In genomic region chr11:443542-444199, GRCh38 we compare ENCODE assay signal across 15 cellular contexts. TPM values are rescaled to one million over a fixed set of nuclear protein-coding genes. Genes with fewer than 3 reads are reported as not detected.
DNase-seq lines count a peak whose midpoint lies in the region; TF ChIP-seq lines count a peak whose summit lies in the region.
"Had no signal": no experiment of that assay in that cellular context is flagged by ENCODE, and none has a peak within 500 bp of the region (broad histone marks: within the 10 kb centered on the region; RNA-seq: fewer than 3 reads in every experiment).

No MANE protein-coding gene starts in this region.

- no peaks in the 10 kb centered on the region for H3K36me3 Mint-ChIP-seq in activated naive CD8-positive, alpha-beta T cell
- H3K36me3 Mint-ChIP-seq in activated naive CD8-positive, alpha-beta T cell treated with anti-CD3 and anti-CD28 coated beads for 36 hours: no peaks in the 10 kb centered on the region
- H3K36me3 Mint-ChIP-seq in immature natural killer cell: no peaks in the 10 kb centered on the region
- H3K36me3 Mint-ChIP-seq: neural progenitor cell had no signal

- TF ChIP-seq POLR2A in transverse colon (IDR thresholded peaks at IDR 0.05): no peak

- H3K27me3 Mint-ChIP-seq in activated naive CD8-positive, alpha-beta T cell: no peaks in the 10 kb centered on the region
- no peaks in the 10 kb centered on the region for H3K27me3 Mint-ChIP-seq in activated naive CD8-positive, alpha-beta T cell treated with anti-CD3 and anti-CD28 coated beads for 36 hours
- peaks cover 4 to 9% (median 4%) of the 10 kb centered on the region in 3 donors for H3K27me3 Mint-ChIP-seq in immature natural killer cell (ENCODE audit: low read depth in 3 of 3)

- no peaks in the 10 kb centered on the region for H3K9me3 Mint-ChIP-seq in activated naive CD8-positive, alpha-beta T cell (ENCODE audit: low read depth)
- no peaks in the 10 kb centered on the region for H3K9me3 Mint-ChIP-seq in activated naive CD8-positive, alpha-beta T cell treated with anti-CD3 and anti-CD28 coated beads for 36 hours
- no peaks in the 10 kb centered on the region for H3K9me3 Mint-ChIP-seq in immature natural killer cell
- H3K9me3 Mint-ChIP-seq: neural progenitor cell had no signal

- H3K4me1 ChIP-seq in transverse colon: peaks cover 9 to 65% (median 48%) of the 10 kb centered on the region in 4 donors
- H3K4me1 ChIP-seq in effector memory CD4-positive, alpha-beta T cell (ENCODE audit: control insufficient read depth, insufficient read depth, low read length, poor library complexity, severe bottlenecking): peaks cover 27% of the 10 kb centered on the region
- H3K4me1 ChIP-seq: BE2C had no signal

- peaks cover 18% of the 10 kb centered on the region for H3K4me1 Mint-ChIP-seq in activated naive CD8-positive, alpha-beta T cell (ENCODE audit: low read depth)
- H3K4me1 Mint-ChIP-seq in activated naive CD8-positive, alpha-beta T cell treated with anti-CD3 and anti-CD28 coated beads for 36 hours: peaks cover 15% of the 10 kb centered on the region
- peaks cover 10 to 13% of the 10 kb centered on the region in 2 donors for H3K4me1 Mint-ChIP-seq in immature natural killer cell

- DNase-seq in activated naive CD8-positive, alpha-beta T cell treated with anti-CD3 and anti-CD28 coated beads for 36 hours: no peak
- DNase-seq in NCI-H524 (lab: John Stamatoyannopoulos, UW) (peak; percentile 69 to 83), fibroblast of peridontal ligament (ENCODE audit: extremely low read depth) (peak; percentile 13), transverse colon (no peak), immature natural killer cell (no peak), NCI-H128 (lab: John Stamatoyannopoulos, UW; ENCODE audit: unreplicated experiment) (no peak)
- no peak for DNase-seq in effector memory CD4-positive, alpha-beta T cell
- DNase-seq: activated CD4-positive, alpha-beta T cell treated with anti-CD3 and anti-CD28 coated beads for 1 hour; activated effector memory CD4-positive, alpha-beta T cell treated with anti-CD3 and anti-CD28 coated beads, Interleukin-2, amount 50 U/mL, for 16 hours; BE2C; hypothalamus had no signal

- H3K4me3 Mint-ChIP-seq in activated naive CD8-positive, alpha-beta T cell: peak overlapping the region; percentile 23
- no peak overlapping the region for H3K4me3 Mint-ChIP-seq in activated naive CD8-positive, alpha-beta T cell treated with anti-CD3 and anti-CD28 coated beads for 36 hours
- no peak overlapping the region for H3K4me3 Mint-ChIP-seq in immature natural killer cell
- H3K4me3 Mint-ChIP-seq: neural progenitor cell had no signal

- intact Hi-C loops in transverse colon (cut with DNase I; ENCODE audit: low total_unique reads): loop anchor here (10.0 kb wide), 1 partner anchor 69 kb away; no protein-coding TSS in a partner anchor

- H3K4me3 ChIP-seq in transverse colon: no peak overlapping the region
- H3K4me3 ChIP-seq in effector memory CD4-positive, alpha-beta T cell (ENCODE audit: insufficient read depth, low read depth, low read length, poor library complexity, severe bottlenecking): no peak overlapping the region
- H3K4me3 ChIP-seq: dorsolateral prefrontal cortex, neural progenitor cell had no signal

- H3K27me3 ChIP-seq in transverse colon: peaks cover 20% of the 10 kb centered on the region
- H3K27me3 ChIP-seq in effector memory CD4-positive, alpha-beta T cell (replicated peaks; ENCODE audit: control insufficient read depth, insufficient read depth, low read length, poor library complexity, severe bottlenecking): no peaks in the 10 kb centered on the region
- H3K27me3 ChIP-seq: BE2C, neural progenitor cell had no signal

- H3K36me3 ChIP-seq in transverse colon: no peaks in the 10 kb centered on the region
- no peaks in the 10 kb centered on the region for H3K36me3 ChIP-seq in effector memory CD4-positive, alpha-beta T cell (ENCODE audit: control insufficient read depth, insufficient read depth, low read length)
- H3K36me3 ChIP-seq: BE2C, neural progenitor cell had no signal

- in situ Hi-C loops in transverse colon (cut with MboI; ENCODE audit: low pct_ligation_motif_present in 1 of 4, low pct_unique_long_range_greater_than_20kb in 1 of 4, low sequenced_read_pairs in 3 of 4): no loop called here

- no peak for TF ChIP-seq CTCF in transverse colon (IDR thresholded peaks at IDR 0.05)

- H3K9me3 ChIP-seq in transverse colon: no peaks in the 10 kb centered on the region
- no peaks in the 10 kb centered on the region for H3K9me3 ChIP-seq in effector memory CD4-positive, alpha-beta T cell (ENCODE audit: control insufficient read depth, low read length)
- H3K9me3 ChIP-seq: BE2C had no signal

- peak overlapping the region; percentile 80 to 98 (median 95) for H3K27ac ChIP-seq in transverse colon
- no peak overlapping the region for H3K27ac ChIP-seq in effector memory CD4-positive, alpha-beta T cell (ENCODE audit: insufficient read depth, low read length, poor library complexity, severe bottlenecking)
- H3K27ac ChIP-seq: KMS-11, neural progenitor cell had no signal

- H3K27ac Mint-ChIP-seq in activated naive CD8-positive, alpha-beta T cell: no peak overlapping the region
- H3K27ac Mint-ChIP-seq in activated naive CD8-positive, alpha-beta T cell treated with anti-CD3 and anti-CD28 coated beads for 36 hours: no peak overlapping the region
- peak overlapping the region in 1 of 6 donors; percentile 24 for H3K27ac Mint-ChIP-seq in immature natural killer cell

- 66 to 78% methylated on average over 8 to 16 of the region's 16 CpGs for WGBS in transverse colon (ENCODE audit: low coverage in 1 of 2), 2 donors

- no peak for TF ChIP-seq EP300 in transverse colon (IDR thresholded peaks at IDR 0.05; ENCODE audit: low read depth)

RNA-seq across cellular contexts. Expression of gene ANO9, which starts 1.9 kb away (rescaled TPM):
- 10 to 100 TPM; 22.2 to 22.9 TPM for total RNA-seq in activated naive CD8-positive, alpha-beta T cell treated with anti-CD3 and anti-CD28 coated beads for 36 hours
- 100 to 1,000 TPM; 117 to 490 (median 296) TPM for total RNA-seq in transverse colon
- polyA plus RNA-seq in immature natural killer cell: 1 to 10 TPM in 2 of 3 donors, not detected in 1; 2.3 to 4.4 TPM

RNA-seq across cellular contexts. Expression of gene PTDSS2, which starts 6.4 kb away (rescaled TPM):
- total RNA-seq in activated naive CD8-positive, alpha-beta T cell treated with anti-CD3 and anti-CD28 coated beads for 36 hours: 10 to 100 TPM; 17.3 to 18.2 TPM
- total RNA-seq in transverse colon: 100 to 1,000 TPM in 2 of 4 donors, 10 to 100 TPM in 2; 28.5 to 264 (median 76.0) TPM
- polyA plus RNA-seq in immature natural killer cell: 10 to 100 TPM; 11.5 to 17.3 (median 16.1) TPM

RNA-seq across cellular contexts. Expression of gene SIGIRR, which starts 28.9 kb away (rescaled TPM):
- 10 to 100 TPM; 26.4 to 27.2 TPM for total RNA-seq in activated naive CD8-positive, alpha-beta T cell treated with anti-CD3 and anti-CD28 coated beads for 36 hours
- 100 to 1,000 TPM; 107 to 344 (median 148) TPM for total RNA-seq in transverse colon
- polyA plus RNA-seq in immature natural killer cell: 100 to 1,000 TPM; 238 to 392 (median 259) TPM

RNA-seq across cellular contexts. Expression of gene PKP3, which starts 49.7 kb away (rescaled TPM):
- not detected for total RNA-seq in activated naive CD8-positive, alpha-beta T cell treated with anti-CD3 and anti-CD28 coated beads for 36 hours
- 100 to 1,000 TPM; 159 to 359 (median 200) TPM for total RNA-seq in transverse colon
- under 1 TPM in 1 of 3 donors, not detected in 2; 0.36 TPM for polyA plus RNA-seq in immature natural killer cell

Comparison
In these comparisons a context has a peak if more than half of its experiments do, and no peak if none do; other contexts are left out.
1. DNase-seq: peak in NCI-H524 (2 of 2) and fibroblast of peridontal ligament (single experiment); none in activated naive CD8-positive, alpha-beta T cell treated with anti-CD3 and anti-CD28 coated beads for 36 hours (single experiment), transverse colon (single experiment), effector memory CD4-positive, alpha-beta T cell (0 of 3), immature natural killer cell (0 of 3) and NCI-H128 (single experiment).
2. RNA of gene ANO9, which starts 1.9 kb away (total RNA-seq): 117 to 490 TPM in transverse colon; 22.2 to 22.9 TPM in activated naive CD8-positive, alpha-beta T cell treated with anti-CD3 and anti-CD28 coated beads for 36 hours; every median in the first group is over 4 times any median in the second.